ENCODE assay signal across 27 cellular contexts in the genomic region with DNA sequence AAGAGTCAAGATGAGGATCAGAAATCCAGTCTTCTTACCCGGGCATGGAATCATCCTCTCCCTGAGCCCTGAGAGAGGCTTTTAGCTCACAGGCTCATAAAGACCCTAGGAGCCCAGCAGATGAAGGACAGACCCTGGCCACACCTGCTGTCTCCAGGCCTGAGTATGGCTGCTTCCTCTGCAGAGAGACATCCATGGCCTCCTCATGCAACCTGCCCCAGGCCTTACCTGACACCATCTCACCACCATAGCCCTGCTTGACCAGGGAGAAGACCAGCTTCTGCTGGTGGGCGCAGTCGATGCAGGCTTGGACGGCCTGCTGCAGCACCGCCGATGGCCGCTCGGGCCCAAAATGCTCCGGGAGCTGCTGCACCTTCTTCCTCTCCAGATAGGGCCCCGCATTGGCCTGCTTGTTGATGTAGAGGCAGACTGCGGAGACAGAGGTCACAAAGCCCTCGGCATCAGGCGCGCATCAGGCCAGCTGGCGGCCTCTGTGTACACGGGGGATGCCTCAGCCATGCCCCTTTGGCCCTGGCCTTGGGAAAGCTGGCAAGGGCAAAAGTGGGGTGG.
"Had no signal": no experiment of that assay in that cellular context is flagged by ENCODE, and none has a peak within 500 bp of the region (broad histone marks: within the 10 kb centered on the region; RNA-seq: fewer than 3 reads in every experiment).

No MANE protein-coding gene starts in this region.

- H3K27ac Mint-ChIP-seq: immature natural killer cell; mesothelial cell of epicardium; nephron; progenitor cell of endocrine pancreas; stimulated activated memory B cell treated with anti-CD40 and anti-IgM and Interleukin-4, amounts not matched to agents 10 μg/mL and 1 μg/mL and 100 μg/mL, for 72 hours; type B pancreatic cell had no signal

- H3K36me3 ChIP-seq: left ventricle myocardium inferior, right atrium auricular region, right lobe of liver, tibial nerve, uterus had no signal

- H3K9me3 ChIP-seq: left ventricle myocardium inferior, neutrophil, right atrium auricular region, right lobe of liver, tibial nerve, uterus had no signal

- H3K4me3 Mint-ChIP-seq: immature natural killer cell; mesothelial cell of epicardium; nephron; neural crest cell; stimulated activated memory B cell treated with anti-CD40 and anti-IgM and Interleukin-4, amounts not matched to agents 10 μg/mL and 1 μg/mL and 100 μg/mL, for 72 hours; stimulated activated naive CD8-positive, alpha-beta T cell treated with anti-CD3 and anti-CD28 coated beads, Interleukin-15, amount 100 ng/mL, for 72 hours; type B pancreatic cell had no signal

- ATAC-seq: right lobe of liver; stimulated activated memory B cell treated with anti-CD40 and anti-IgM and Interleukin-4, amounts not matched to agents 10 μg/mL and 1 μg/mL and 100 μg/mL, for 72 hours; stimulated activated naive CD8-positive, alpha-beta T cell treated with anti-CD3 and anti-CD28 coated beads, Interleukin-15, amount 100 ng/mL, for 72 hours had no signal

- H3K27me3 Mint-ChIP-seq: naive B cell; stimulated activated memory B cell treated with anti-CD40 and anti-IgM and Interleukin-4, amounts not matched to agents 10 μg/mL and 1 μg/mL and 100 μg/mL, for 72 hours; stimulated activated naive CD8-positive, alpha-beta T cell treated with anti-CD3 and anti-CD28 coated beads, Interleukin-15, amount 100 ng/mL, for 72 hours had no signal

- H3K4me1 Mint-ChIP-seq: mesothelial cell of epicardium, nephron, neural crest cell had no signal

- H3K36me3 Mint-ChIP-seq: mesothelial cell of epicardium, type B pancreatic cell had no signal

- H3K27me3 ChIP-seq: right atrium auricular region, right lobe of liver, tibial nerve, uterus had no signal

- H3K4me1 ChIP-seq: left ventricle myocardium inferior, parathyroid adenoma, right atrium auricular region, tibial nerve, uterus had no signal

- H3K9ac ChIP-seq: parathyroid adenoma had no signal

- H3K4me2 ChIP-seq: smooth muscle cell had no signal

- DNase-seq: hypothalamus; immature natural killer cell; left ventricle myocardium inferior; mesendoderm; naive B cell; occipital lobe; right lobe of liver; stimulated activated CD4-positive, alpha-beta T cell treated with anti-CD3 and anti-CD28 coated beads, Interleukin-1b, Interleukin-23, amount 100 ng/mL, for 48 hours; stimulated activated CD4-positive, alpha-beta T cell treated with anti-CD3 and anti-CD28 coated beads, Interleukin-2, amount 100 ng/mL, for 48 hours; stimulated activated CD4-positive, alpha-beta T cell treated with anti-CD3 and anti-CD28 coated beads, Interleukin-4, amount 100 ng/mL, for 4 hours; stimulated activated CD8-positive, alpha-beta memory T cell treated with anti-CD3 and anti-CD28 coated beads, Interleukin-4, amount 100 ng/mL, for 48 hours; stimulated activated naive CD4-positive, alpha-beta T cell treated with Interleukin-2 at 50 U/mL for 16 hours; stimulated activated naive CD8-positive, alpha-beta T cell treated with anti-CD3 and anti-CD28 coated beads, Interleukin-15, amount 100 ng/mL, for 72 hours; substantia nigra; uterus had no signal

- H2AFZ ChIP-seq: parathyroid adenoma had no signal

- H3K9me3 Mint-ChIP-seq: immature natural killer cell; naive B cell; nephron; neural crest cell; stimulated activated memory B cell treated with anti-CD40 and anti-IgM and Interleukin-4, amounts not matched to agents 10 μg/mL and 1 μg/mL and 100 μg/mL, for 72 hours; stimulated activated naive CD8-positive, alpha-beta T cell treated with anti-CD3 and anti-CD28 coated beads, Interleukin-15, amount 100 ng/mL, for 72 hours; type B pancreatic cell had no signal

- H3K4me3 ChIP-seq: left ventricle myocardium inferior, lung, right atrium auricular region, right lobe of liver, smooth muscle cell, tibial nerve, uterus had no signal

- H3K27ac ChIP-seq: left ventricle myocardium inferior, neutrophil, parathyroid adenoma, right atrium auricular region, right lobe of liver, tibial nerve, uterus had no signal
